18 cellular contexts compared by ENCODE assay signal in genomic region chr17:13029340-13029739, GRCh38.
"Had no signal": no experiment of that assay in that cellular context is flagged by ENCODE, and none has a peak within 500 bp of the region (broad histone marks: within the 10 kb centered on the region; RNA-seq: fewer than 3 reads in every experiment).

No MANE protein-coding gene starts in this region.

- DNase-seq: islet precursor cell; left ventricle myocardium inferior; mesendoderm; naive B cell; natural killer cell; nephron progenitor cell; nucleus accumbens; pancreas; posterior cingulate gyrus; retina; right cardiac atrium; stimulated activated CD4-positive, alpha-beta T cell treated with anti-CD3 and anti-CD28 coated beads, Interleukin-4, amount 100 ng/mL, for 24 hours; stimulated activated naive CD4-positive, alpha-beta T cell; trophoblast cell; upper lobe of right lung had no signal

- H3K27ac Mint-ChIP-seq: mesothelial cell of epicardium; naive B cell; natural killer cell; nephron progenitor cell; stimulated activated effector memory CD8-positive, alpha-beta T cell treated with anti-CD3 and anti-CD28 coated beads, Interleukin-12 subunit alpha, Interleukin-12 subunit beta, amount 100 ng/mL, for 72 hours; stimulated activated naive CD8-positive, alpha-beta T cell treated with anti-CD3 and anti-CD28 coated beads, Interleukin-15, Interleukin-2, amounts not matched to agents 100 ng/mL and 50 ng/mL, for 24 hours had no signal

- H3K36me3 Mint-ChIP-seq: mesothelial cell of epicardium; natural killer cell; stimulated activated effector memory CD8-positive, alpha-beta T cell treated with anti-CD3 and anti-CD28 coated beads, Interleukin-12 subunit alpha, Interleukin-12 subunit beta, amount 100 ng/mL, for 72 hours had no signal

- H3K4me3 Mint-ChIP-seq: mesothelial cell of epicardium; naive B cell; natural killer cell; nephron progenitor cell; stimulated activated effector memory CD8-positive, alpha-beta T cell treated with anti-CD3 and anti-CD28 coated beads, Interleukin-12 subunit alpha, Interleukin-12 subunit beta, amount 100 ng/mL, for 72 hours; stimulated activated naive CD8-positive, alpha-beta T cell treated with anti-CD3 and anti-CD28 coated beads, Interleukin-15, Interleukin-2, amounts not matched to agents 100 ng/mL and 50 ng/mL, for 24 hours had no signal

- H3K9me3 Mint-ChIP-seq: natural killer cell; stimulated activated effector memory CD8-positive, alpha-beta T cell treated with anti-CD3 and anti-CD28 coated beads, Interleukin-12 subunit alpha, Interleukin-12 subunit beta, amount 100 ng/mL, for 72 hours; stimulated activated naive CD8-positive, alpha-beta T cell treated with anti-CD3 and anti-CD28 coated beads, Interleukin-15, Interleukin-2, amounts not matched to agents 100 ng/mL and 50 ng/mL, for 24 hours had no signal
